27 cellular contexts compared by ENCODE assay signal in genomic region chr15:78563092-78563491, GRCh38. TPM values are rescaled to one million over a fixed set of nuclear protein-coding genes. Genes with fewer than 3 reads are reported as not detected.
A peak's percentile ranks its signal among the peaks of the same experiment; 100 is the strongest.
DNase-seq lines count a peak whose midpoint lies in the region; ATAC-seq and TF ChIP-seq lines count a peak whose summit lies in the region.
"Had no signal": no experiment of that assay in that cellular context is flagged by ENCODE, and none has a peak within 500 bp of the region (broad histone marks: within the 10 kb centered on the region; RNA-seq: fewer than 3 reads in every experiment).

No MANE protein-coding gene starts in this region.

- H3K27me3 Mint-ChIP-seq in activated naive CD8-positive, alpha-beta T cell treated with anti-CD3 and anti-CD28 coated beads, Interleukin-2, amount 10 ng/mL, durations not matched to agents 7 days and 5 days: peaks cover 34% of the 10 kb centered on the region
- peaks cover 50% of the 10 kb centered on the region for H3K27me3 Mint-ChIP-seq in activated naive CD8-positive, alpha-beta T cell treated with anti-CD3 and anti-CD28 coated beads for 36 hours
- H3K27me3 Mint-ChIP-seq in CD4-positive, CD25-positive, alpha-beta regulatory T cell: peaks cover 19% of the 10 kb centered on the region
- peaks cover 16% of the 10 kb centered on the region for H3K27me3 Mint-ChIP-seq in CD4-positive, alpha-beta T cell
- peaks cover 12% of the 10 kb centered on the region for H3K27me3 Mint-ChIP-seq in glutamatergic neuron (ENCODE audit: unreplicated experiment)

- no peak overlapping the region for H3K4me3 ChIP-seq in CD4-positive, CD25-positive, alpha-beta regulatory T cell (ENCODE audit: low read depth, low read length)
- H3K4me3 ChIP-seq: BLaER1, GM12878 had no signal

- no peak overlapping the region for H3K27ac Mint-ChIP-seq in activated naive CD8-positive, alpha-beta T cell treated with anti-CD3 and anti-CD28 coated beads, Interleukin-2, amount 10 ng/mL, durations not matched to agents 7 days and 5 days
- H3K27ac Mint-ChIP-seq in activated naive CD8-positive, alpha-beta T cell treated with anti-CD3 and anti-CD28 coated beads for 36 hours: no peak overlapping the region
- H3K27ac Mint-ChIP-seq in CD4-positive, CD25-positive, alpha-beta regulatory T cell: peak overlapping the region in 2 of 3 donors; percentile 8 to 62
- H3K27ac Mint-ChIP-seq in CD4-positive, alpha-beta T cell: no peak overlapping the region
- peak overlapping the region; percentile 2 for H3K27ac Mint-ChIP-seq in glutamatergic neuron (ENCODE audit: unreplicated experiment)
- no peak overlapping the region for H3K27ac Mint-ChIP-seq in stimulated activated effector memory CD8-positive, alpha-beta T cell treated with anti-CD3 and anti-CD28 coated beads, Interleukin-12 subunit alpha, Interleukin-12 subunit beta, amount 100 ng/mL, for 72 hours

- peaks cover 19% of the 10 kb centered on the region for H3K4me1 Mint-ChIP-seq in activated naive CD8-positive, alpha-beta T cell treated with anti-CD3 and anti-CD28 coated beads, Interleukin-2, amount 10 ng/mL, durations not matched to agents 7 days and 5 days
- H3K4me1 Mint-ChIP-seq in activated naive CD8-positive, alpha-beta T cell treated with anti-CD3 and anti-CD28 coated beads for 36 hours: peaks cover 22% of the 10 kb centered on the region
- peaks cover 6 to 24% (median 18%) of the 10 kb centered on the region in 4 donors for H3K4me1 Mint-ChIP-seq in CD4-positive, CD25-positive, alpha-beta regulatory T cell
- H3K4me1 Mint-ChIP-seq in CD4-positive, alpha-beta T cell (ENCODE audit: low read depth): peaks cover 21% of the 10 kb centered on the region
- H3K4me1 Mint-ChIP-seq in glutamatergic neuron (ENCODE audit: low read depth, unreplicated experiment): peaks cover 13% of the 10 kb centered on the region
- peaks cover 23% of the 10 kb centered on the region for H3K4me1 Mint-ChIP-seq in stimulated activated effector memory CD8-positive, alpha-beta T cell treated with anti-CD3 and anti-CD28 coated beads, Interleukin-12 subunit alpha, Interleukin-12 subunit beta, amount 100 ng/mL, for 72 hours

- no peaks in the 10 kb centered on the region for H3K36me3 ChIP-seq in CD4-positive, CD25-positive, alpha-beta regulatory T cell (ENCODE audit: control insufficient read depth, insufficient read depth, low read length)
- H3K36me3 ChIP-seq: BE2C, BLaER1 had no signal

- H3K9me3 Mint-ChIP-seq in activated naive CD8-positive, alpha-beta T cell treated with anti-CD3 and anti-CD28 coated beads, Interleukin-2, amount 10 ng/mL, durations not matched to agents 7 days and 5 days: no peaks in the 10 kb centered on the region
- H3K9me3 Mint-ChIP-seq in activated naive CD8-positive, alpha-beta T cell treated with anti-CD3 and anti-CD28 coated beads for 36 hours: no peaks in the 10 kb centered on the region
- H3K9me3 Mint-ChIP-seq in CD4-positive, CD25-positive, alpha-beta regulatory T cell: no peaks in the 10 kb centered on the region
- H3K9me3 Mint-ChIP-seq in CD4-positive, alpha-beta T cell: no peaks in the 10 kb centered on the region
- H3K9me3 Mint-ChIP-seq in glutamatergic neuron (ENCODE audit: unreplicated experiment): peaks cover 10% of the 10 kb centered on the region
- H3K9me3 Mint-ChIP-seq in stimulated activated effector memory CD8-positive, alpha-beta T cell treated with anti-CD3 and anti-CD28 coated beads, Interleukin-12 subunit alpha, Interleukin-12 subunit beta, amount 100 ng/mL, for 72 hours: no peaks in the 10 kb centered on the region
- H3K9me3 Mint-ChIP-seq: CD4-positive, alpha-beta memory T cell; CD8-positive, alpha-beta memory T cell had no signal

- no peaks in the 10 kb centered on the region for H3K9me3 ChIP-seq in CD4-positive, CD25-positive, alpha-beta regulatory T cell (ENCODE audit: control insufficient read depth in 2 of 2, low read length in 2 of 2)
- no peaks in the 10 kb centered on the region for H3K9me3 ChIP-seq in CD4-positive, alpha-beta T cell (ENCODE audit: control insufficient read depth, low read length)
- H3K9me3 ChIP-seq: BE2C, BLaER1 had no signal

- H3K27ac ChIP-seq in CD4-positive, CD25-positive, alpha-beta regulatory T cell (ENCODE audit: insufficient read depth, low read length, poor library complexity, severe bottlenecking): no peak overlapping the region
- H3K27ac ChIP-seq in CD4-positive, alpha-beta T cell (ENCODE audit: low read depth, low read length): no peak overlapping the region
- H3K27ac ChIP-seq: BLaER1 had no signal

- peaks cover 3% of the 10 kb centered on the region for H3K27me3 ChIP-seq in CD4-positive, CD25-positive, alpha-beta regulatory T cell (ENCODE audit: control insufficient read depth, insufficient read depth, low read length)
- no peaks in the 10 kb centered on the region for H3K27me3 ChIP-seq in CD4-positive, alpha-beta T cell (ENCODE audit: control insufficient read depth, insufficient read depth, low read length)
- H3K27me3 ChIP-seq: BE2C, BLaER1 had no signal

- DNase-seq in activated naive CD8-positive, alpha-beta T cell treated with anti-CD3 and anti-CD28 coated beads, Interleukin-2, amount 10 ng/mL, durations not matched to agents 7 days and 5 days: no peak
- no peak for DNase-seq in activated naive CD8-positive, alpha-beta T cell treated with anti-CD3 and anti-CD28 coated beads for 36 hours
- DNase-seq in CD4-positive, CD25-positive, alpha-beta regulatory T cell: no peak
- DNase-seq in CD4-positive, alpha-beta T cell: no peak
- DNase-seq in glutamatergic neuron (no peak), NCI-H2196 treated with DMSO at 0.1 percent for 48 hours (lab: John Stamatoyannopoulos, UW; ENCODE audit: unreplicated experiment) (no peak), inferior parietal cortex (ENCODE audit: extremely low spot score) (no peak)
- DNase-seq in stimulated activated effector memory CD8-positive, alpha-beta T cell treated with anti-CD3 and anti-CD28 coated beads, Interleukin-12 subunit alpha, Interleukin-12 subunit beta, amount 100 ng/mL, for 72 hours (ENCODE audit: low spot score in 2 of 2): no peak
- DNase-seq: 8988T; ACHN; BE2C; C1 segment of cervical spinal cord; CD4-positive, alpha-beta memory T cell; CD8-positive, alpha-beta memory T cell; COR-L47; DMS 273 treated with DMSO at 0.1 percent for 48 hours; DMS153; DMS53; DMS79; DND-41; EL; GDM1 had no signal

- intact Hi-C loops in CD4-positive, alpha-beta T cell (cut with DNase I, micrococcal nuclease): no loop called here

- H3K36me3 Mint-ChIP-seq in activated naive CD8-positive, alpha-beta T cell treated with anti-CD3 and anti-CD28 coated beads, Interleukin-2, amount 10 ng/mL, durations not matched to agents 7 days and 5 days: peaks cover 2% of the 10 kb centered on the region
- H3K36me3 Mint-ChIP-seq in activated naive CD8-positive, alpha-beta T cell treated with anti-CD3 and anti-CD28 coated beads for 36 hours: peaks cover 2% of the 10 kb centered on the region
- no peaks in the 10 kb centered on the region for H3K36me3 Mint-ChIP-seq in CD4-positive, CD25-positive, alpha-beta regulatory T cell
- no peaks in the 10 kb centered on the region for H3K36me3 Mint-ChIP-seq in CD4-positive, alpha-beta T cell (ENCODE audit: low read depth)
- H3K36me3 Mint-ChIP-seq in glutamatergic neuron (ENCODE audit: unreplicated experiment): no peaks in the 10 kb centered on the region
- H3K36me3 Mint-ChIP-seq in stimulated activated effector memory CD8-positive, alpha-beta T cell treated with anti-CD3 and anti-CD28 coated beads, Interleukin-12 subunit alpha, Interleukin-12 subunit beta, amount 100 ng/mL, for 72 hours: no peaks in the 10 kb centered on the region

- H3K4me1 ChIP-seq in CD4-positive, CD25-positive, alpha-beta regulatory T cell (ENCODE audit: control insufficient read depth, insufficient read depth, low read length, poor library complexity, severe bottlenecking): peaks cover 19% of the 10 kb centered on the region

- CTCF ChIA-PET in CD4-positive, alpha-beta T cell (lab: Charles Lee): no interaction called here

- POLR2A ChIA-PET in activated naive CD8-positive, alpha-beta T cell treated with anti-CD3 and anti-CD28 coated beads, Interleukin-2, amount 10 ng/mL, durations not matched to agents 7 days and 5 days (lab: Charles Lee): no interaction called here
- POLR2A ChIA-PET in CD4-positive, alpha-beta T cell (lab: Charles Lee): no interaction called here

- ATAC-seq in activated naive CD8-positive, alpha-beta T cell treated with anti-CD3 and anti-CD28 coated beads, Interleukin-2, amount 10 ng/mL, durations not matched to agents 7 days and 5 days (ENCODE audit: low read depth): no peak
- ATAC-seq in CD4-positive, CD25-positive, alpha-beta regulatory T cell (ENCODE audit: low read depth in 2 of 2): no peak
- no peak for ATAC-seq in CD4-positive, alpha-beta T cell (ENCODE audit: poor library complexity)
- ATAC-seq in stimulated activated effector memory CD8-positive, alpha-beta T cell treated with anti-CD3 and anti-CD28 coated beads, Interleukin-12 subunit alpha, Interleukin-12 subunit beta, amount 100 ng/mL, for 72 hours: no peak
- ATAC-seq: GM12878 had no signal

- TF ChIP-seq CTCF in CD4-positive, alpha-beta T cell (IDR thresholded peaks at IDR 0.05): no peak
- no peak for TF ChIP-seq CTCF in glutamatergic neuron (IDR thresholded peaks at IDR 0.05; ENCODE audit: partially characterized antibody, unreplicated experiment)

- peak overlapping the region; percentile 12 for H3K4me3 Mint-ChIP-seq in activated naive CD8-positive, alpha-beta T cell treated with anti-CD3 and anti-CD28 coated beads, Interleukin-2, amount 10 ng/mL, durations not matched to agents 7 days and 5 days
- H3K4me3 Mint-ChIP-seq in activated naive CD8-positive, alpha-beta T cell treated with anti-CD3 and anti-CD28 coated beads for 36 hours: no peak overlapping the region
- H3K4me3 Mint-ChIP-seq in CD4-positive, CD25-positive, alpha-beta regulatory T cell: peak overlapping the region in 1 of 4 donors; percentile 85
- H3K4me3 Mint-ChIP-seq in CD4-positive, alpha-beta T cell: peak overlapping the region; percentile 21
- H3K4me3 Mint-ChIP-seq in glutamatergic neuron (ENCODE audit: unreplicated experiment): no peak overlapping the region
- H3K4me3 Mint-ChIP-seq in stimulated activated effector memory CD8-positive, alpha-beta T cell treated with anti-CD3 and anti-CD28 coated beads, Interleukin-12 subunit alpha, Interleukin-12 subunit beta, amount 100 ng/mL, for 72 hours: no peak overlapping the region

RNA-seq across cellular contexts. Expression of gene CHRNA5, which starts 2.2 kb away (rescaled TPM):
- total RNA-seq in activated naive CD8-positive, alpha-beta T cell treated with anti-CD3 and anti-CD28 coated beads, Interleukin-2, amount 10 ng/mL, durations not matched to agents 7 days and 5 days: 1 to 10 TPM; 1.2 to 2.2 TPM
- 1 to 10 TPM; 6.3 to 7.3 TPM for total RNA-seq in activated naive CD8-positive, alpha-beta T cell treated with anti-CD3 and anti-CD28 coated beads for 36 hours
- 0.94 TPM for total RNA-seq in CD4-positive, CD25-positive, alpha-beta regulatory T cell
- 1 to 10 TPM in 1 of 4 donors, under 1 TPM in 2, not detected in 1; 0.08 to 2.0 (median 0.29) TPM for polyA plus RNA-seq in CD4-positive, CD25-positive, alpha-beta regulatory T cell
- total RNA-seq in CD4-positive, alpha-beta T cell: under 1 TPM; 0.25 TPM
- 55.3 TPM for total RNA-seq in glutamatergic neuron (ENCODE audit: unreplicated experiment)
- polyA plus RNA-seq: CD14-positive monocyte had no signal

RNA-seq across cellular contexts. Expression of gene PSMA4, which starts 22.8 kb away (rescaled TPM):
- total RNA-seq in activated naive CD8-positive, alpha-beta T cell treated with anti-CD3 and anti-CD28 coated beads, Interleukin-2, amount 10 ng/mL, durations not matched to agents 7 days and 5 days: 100 to 1,000 TPM; 181 to 183 TPM
- 100 to 1,000 TPM; 336 to 338 TPM for total RNA-seq in activated naive CD8-positive, alpha-beta T cell treated with anti-CD3 and anti-CD28 coated beads for 36 hours
- total RNA-seq in CD4-positive, CD25-positive, alpha-beta regulatory T cell: 102 TPM
- 100 to 1,000 TPM; 249 to 331 (median 291) TPM for polyA plus RNA-seq in CD4-positive, CD25-positive, alpha-beta regulatory T cell
- total RNA-seq in CD4-positive, alpha-beta T cell: 10 to 100 TPM; 65.5 to 66.4 TPM
- total RNA-seq in glutamatergic neuron (ENCODE audit: unreplicated experiment): 170 TPM

RNA-seq across cellular contexts. Expression of gene HYKK, which starts 55.7 kb away (rescaled TPM):
- total RNA-seq in activated naive CD8-positive, alpha-beta T cell treated with anti-CD3 and anti-CD28 coated beads, Interleukin-2, amount 10 ng/mL, durations not matched to agents 7 days and 5 days: 1 to 10 TPM; 1.6 to 2.4 TPM
- 1 to 10 TPM; 1.5 to 2.1 TPM for total RNA-seq in activated naive CD8-positive, alpha-beta T cell treated with anti-CD3 and anti-CD28 coated beads for 36 hours
- total RNA-seq in CD4-positive, CD25-positive, alpha-beta regulatory T cell: 1.6 TPM
- polyA plus RNA-seq in CD4-positive, CD25-positive, alpha-beta regulatory T cell: 1 to 10 TPM; 2.6 to 4.1 (median 3.3) TPM
- 1 to 10 TPM; 1.8 to 2.3 TPM for total RNA-seq in CD4-positive, alpha-beta T cell
- 2.8 TPM for total RNA-seq in glutamatergic neuron (ENCODE audit: unreplicated experiment)
- total RNA-seq: A673 had no signal
- polyA plus RNA-seq: CD14-positive monocyte had no signal

RNA-seq across cellular contexts. Expression of gene CHRNA3, which starts 57.7 kb away (rescaled TPM):
- total RNA-seq in activated naive CD8-positive, alpha-beta T cell treated with anti-CD3 and anti-CD28 coated beads, Interleukin-2, amount 10 ng/mL, durations not matched to agents 7 days and 5 days: not detected
- not detected for total RNA-seq in activated naive CD8-positive, alpha-beta T cell treated with anti-CD3 and anti-CD28 coated beads for 36 hours
- not detected for total RNA-seq in CD4-positive, CD25-positive, alpha-beta regulatory T cell
- polyA plus RNA-seq in CD4-positive, CD25-positive, alpha-beta regulatory T cell: under 1 TPM in 2 of 4 donors, not detected in 2; 0.13 to 0.52 TPM
- total RNA-seq in CD4-positive, alpha-beta T cell: not detected
- 208 TPM for total RNA-seq in glutamatergic neuron (ENCODE audit: unreplicated experiment)
- total RNA-seq: A673; CD4-positive, alpha-beta memory T cell; CD8-positive, alpha-beta memory T cell; GM12878 had no signal
- polyA plus RNA-seq: AG04450; CD14-positive monocyte; CD4-positive, alpha-beta memory T cell; CD8-positive, alpha-beta memory T cell had no signal

Comparison
In these comparisons a context has a peak if more than half of its experiments do, and no peak if none do; other contexts are left out.
1. H3K4me3 Mint-ChIP-seq: peak in activated naive CD8-positive, alpha-beta T cell treated with anti-CD3 and anti-CD28 coated beads, Interleukin-2, amount 10 ng/mL, durations not matched to agents 7 days and 5 days (single experiment) and CD4-positive, alpha-beta T cell (single experiment); none in activated naive CD8-positive, alpha-beta T cell treated with anti-CD3 and anti-CD28 coated beads for 36 hours (single experiment), glutamatergic neuron (single experiment) and stimulated activated effector memory CD8-positive, alpha-beta T cell treated with anti-CD3 and anti-CD28 coated beads, Interleukin-12 subunit alpha, Interleukin-12 subunit beta, amount 100 ng/mL, for 72 hours (single experiment).
2. H3K27ac Mint-ChIP-seq: peak in CD4-positive, CD25-positive, alpha-beta regulatory T cell (2 of 3) and glutamatergic neuron (single experiment); none in activated naive CD8-positive, alpha-beta T cell treated with anti-CD3 and anti-CD28 coated beads, Interleukin-2, amount 10 ng/mL, durations not matched to agents 7 days and 5 days (single experiment), activated naive CD8-positive, alpha-beta T cell treated with anti-CD3 and anti-CD28 coated beads for 36 hours (single experiment), CD4-positive, alpha-beta T cell (single experiment) and stimulated activated effector memory CD8-positive, alpha-beta T cell treated with anti-CD3 and anti-CD28 coated beads, Interleukin-12 subunit alpha, Interleukin-12 subunit beta, amount 100 ng/mL, for 72 hours (single experiment).